ENCODE assay signal across 9 cellular contexts in the genomic region with DNA sequence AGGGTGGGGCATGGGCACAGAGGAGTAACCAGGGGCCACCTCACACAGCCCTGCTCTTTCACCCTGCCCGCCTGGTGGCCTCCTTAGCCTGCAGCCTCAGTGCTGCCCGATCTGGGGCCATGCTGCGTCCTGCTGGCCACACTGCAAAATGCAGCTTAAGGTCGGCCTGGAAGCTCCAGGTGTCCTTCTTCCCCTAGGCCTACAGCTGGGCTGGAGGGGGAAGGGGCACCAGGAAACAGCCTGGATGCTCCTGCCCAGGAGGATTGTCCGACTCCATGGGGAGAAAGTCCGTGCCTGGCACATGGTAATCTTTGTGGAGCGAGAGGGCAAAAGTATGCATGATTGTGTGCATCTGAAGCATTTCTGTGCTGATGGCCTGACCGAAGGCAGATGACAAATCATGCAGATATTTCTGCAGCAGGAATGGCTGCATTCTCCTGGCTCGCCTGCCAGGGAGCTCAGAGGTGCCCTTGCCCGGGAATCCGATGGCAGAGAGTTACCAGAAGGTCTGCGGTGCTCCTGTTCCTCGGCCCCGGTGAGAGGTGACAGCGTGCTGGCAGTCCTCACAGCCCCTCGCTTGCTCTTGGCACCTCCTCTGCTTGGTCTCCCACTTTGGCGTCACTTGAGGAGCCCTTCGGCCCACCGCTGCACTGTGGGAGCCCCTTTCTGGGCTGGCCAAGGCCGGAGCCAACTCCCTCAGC. TPM values are rescaled to one million over a fixed set of nuclear protein-coding genes. Genes with fewer than 3 reads are reported as not detected.
A peak's percentile ranks its signal among the peaks of the same experiment; 100 is the strongest.
DNase-seq lines count a peak whose midpoint lies in the region; ATAC-seq, FAIRE-seq and TF ChIP-seq lines count a peak whose summit lies in the region.
"Had no signal": no experiment of that assay in that cellular context is flagged by ENCODE, and none has a peak within 500 bp of the region (broad histone marks: within the 10 kb centered on the region; RNA-seq: fewer than 3 reads in every experiment).

No MANE protein-coding gene starts in this region.

- H3K27ac ChIP-seq in astrocyte (ENCODE audit: low read depth, low read length), result no peak overlapping the region
- no peak overlapping the region for H3K27ac ChIP-seq in liver (ENCODE audit: low read depth in 1 of 2, low read length in 2 of 2)
- H3K27ac ChIP-seq in kidney (ENCODE audit: low read depth in 2 of 2, low read length in 2 of 2), result no peak overlapping the region
- no peak overlapping the region for H3K27ac ChIP-seq in effector memory CD4-positive, alpha-beta T cell (ENCODE audit: insufficient read depth, low read length, poor library complexity, severe bottlenecking)

- H3K79me2 ChIP-seq in astrocyte (ENCODE audit: insufficient read depth, low read length), result no peaks in the 10 kb centered on the region

- H3K4me3 ChIP-seq in astrocyte (ENCODE audit: insufficient read depth, low read depth, low read length) (no peak overlapping the region), liver (ENCODE audit: low read depth in 1 of 3, low read length in 3 of 3) (no peak overlapping the region), kidney (ENCODE audit: low read length in 2 of 2) (no peak overlapping the region)
- H3K4me3 ChIP-seq in effector memory CD4-positive, alpha-beta T cell (ENCODE audit: insufficient read depth, low read depth, low read length, poor library complexity, severe bottlenecking), result no peak overlapping the region

- WGBS in liver, result 83% methylated on average over 20 of the region's 20 CpGs

- H3K4me2 ChIP-seq in astrocyte (ENCODE audit: low read length), result no peak overlapping the region

- DNase-seq in GM03348 (ENCODE audit: low spot score) (peak; percentile 55), KBM-7 (peak; percentile 24), astrocyte (ENCODE audit: low read depth) (peak; percentile 42), kidney (no peak)
- no peak for DNase-seq in effector memory CD4-positive, alpha-beta T cell
- DNase-seq: activated B cell treated with CpG ODN at 0.5 μM for 24 hours had no signal

- peaks cover 5% of the 10 kb centered on the region for H3K27me3 Mint-ChIP-seq in astrocyte (ENCODE audit: low read depth, unreplicated experiment)

- no peak overlapping the region for H3K27ac Mint-ChIP-seq in astrocyte (ENCODE audit: unreplicated experiment)
- H3K27ac Mint-ChIP-seq: activated B cell treated with CpG ODN at 0.5 μM for 24 hours had no signal

- TF ChIP-seq CTCF in astrocyte (IDR thresholded peaks at IDR 0.05; ENCODE audit: insufficient read depth, low read depth, low read length), result peak; percentile 26
- peak; percentile 13 for TF ChIP-seq CTCF in liver (IDR thresholded peaks at IDR 0.05; ENCODE audit: low read depth, low read length, missing input control)
- TF ChIP-seq CTCF in kidney (IDR thresholded peaks at IDR 0.05; ENCODE audit: borderline replicate concordance, extremely low read depth, insufficient read depth), result no peak

- H3K4me1 ChIP-seq in astrocyte (ENCODE audit: insufficient read depth, low read length) (peaks cover 5% of the 10 kb centered on the region), liver (ENCODE audit: control insufficient read depth in 4 of 4, insufficient read depth in 4 of 4, low read length in 3 of 4) (peaks cover 0 to 9% (median 3%) of the 10 kb centered on the region in 4 donors), kidney (ENCODE audit: control insufficient read depth in 1 of 2, insufficient read depth in 1 of 2, low read depth in 1 of 2, low read length in 2 of 2) (no peaks in the 10 kb centered on the region)
- H3K4me1 ChIP-seq in effector memory CD4-positive, alpha-beta T cell (ENCODE audit: control insufficient read depth, insufficient read depth, low read length, poor library complexity, severe bottlenecking), result peaks cover 2% of the 10 kb centered on the region

- H3K9me3 ChIP-seq in astrocyte (ENCODE audit: insufficient read depth, low read depth, low read length) (no peaks in the 10 kb centered on the region), liver (ENCODE audit: control insufficient read depth in 4 of 4, low read length in 3 of 4) (no peaks in the 10 kb centered on the region), kidney (ENCODE audit: control insufficient read depth in 1 of 2, low read length in 2 of 2) (no peaks in the 10 kb centered on the region)
- no peaks in the 10 kb centered on the region for H3K9me3 ChIP-seq in effector memory CD4-positive, alpha-beta T cell (ENCODE audit: control insufficient read depth, low read length)

- no peaks in the 10 kb centered on the region for H4K20me1 ChIP-seq in astrocyte (ENCODE audit: insufficient read depth, low read length)

- intact Hi-C loops in kidney (cut with DNase I), result no loop called here

- no peak overlapping the region for H2AFZ ChIP-seq in astrocyte (ENCODE audit: low read depth, low read length)

- H3K27me3 ChIP-seq in astrocyte (ENCODE audit: insufficient read depth, low read length) (peaks cover 3% of the 10 kb centered on the region), liver (ENCODE audit: control insufficient read depth in 4 of 4, insufficient read depth in 4 of 4, low read length in 3 of 4) (no peaks in the 10 kb centered on the region)
- no peaks in the 10 kb centered on the region for H3K27me3 ChIP-seq in effector memory CD4-positive, alpha-beta T cell (replicated peaks; ENCODE audit: control insufficient read depth, insufficient read depth, low read length, poor library complexity, severe bottlenecking)

- H3K36me3 ChIP-seq in astrocyte (ENCODE audit: insufficient read depth, low read length) (no peaks in the 10 kb centered on the region), liver (ENCODE audit: control insufficient read depth in 4 of 4, insufficient read depth in 3 of 4, low read depth in 1 of 4, low read length in 3 of 4) (no peaks in the 10 kb centered on the region), kidney (ENCODE audit: control insufficient read depth in 1 of 2, insufficient read depth in 2 of 2, low read length in 2 of 2) (no peaks in the 10 kb centered on the region)
- no peaks in the 10 kb centered on the region for H3K36me3 ChIP-seq in effector memory CD4-positive, alpha-beta T cell (ENCODE audit: control insufficient read depth, insufficient read depth, low read length)

- in situ Hi-C loops in KBM-7 (cut with MboI; ENCODE audit: low pct_unique_long_range_greater_than_20kb, low sequenced_read_pairs), result no loop called here

- H3K36me3 Mint-ChIP-seq in astrocyte (ENCODE audit: low read depth, unreplicated experiment), result no peaks in the 10 kb centered on the region

- no peak overlapping the region for H3K4me3 Mint-ChIP-seq in astrocyte (ENCODE audit: unreplicated experiment)
- H3K4me3 Mint-ChIP-seq: activated B cell treated with CpG ODN at 0.5 μM for 24 hours had no signal

- ATAC-seq in HG03342 (IDR thresholded peaks at IDR 0.05; ENCODE audit: unreplicated experiment) (no peak), HG03196 (IDR thresholded peaks at IDR 0.05; ENCODE audit: unreplicated experiment) (no peak)

- no peak for TF ChIP-seq RAD21 in liver (IDR thresholded peaks at IDR 0.05)

- H3K9ac ChIP-seq in astrocyte (ENCODE audit: low read length) (no peak overlapping the region), liver (ENCODE audit: low read depth in 1 of 2, low read length in 2 of 2) (no peak overlapping the region), kidney (ENCODE audit: low read length in 2 of 2) (no peak overlapping the region)

- peaks cover 11% of the 10 kb centered on the region for H3K4me1 Mint-ChIP-seq in astrocyte (ENCODE audit: low read depth, unreplicated experiment)

- no peak for FAIRE-seq in astrocyte (lab: Jason Lieb, UNC)
- no peak for FAIRE-seq in kidney (lab: Jason Lieb, UNC)

- H3K9me3 Mint-ChIP-seq in astrocyte (ENCODE audit: unreplicated experiment), result peaks cover 3% of the 10 kb centered on the region
- H3K9me3 Mint-ChIP-seq: activated B cell treated with CpG ODN at 0.5 μM for 24 hours had no signal

TF ChIP-seq in liver, 16 proteins besides CTCF, POLR2A, EP300 and RAD21 (continues in another document):
- TF ChIP-seq HNF4G (IDR thresholded peaks at IDR 0.05) (no peak), NR2F2 (IDR thresholded peaks at IDR 0.05) (no peak), JUND (IDR thresholded peaks at IDR 0.05) (no peak), EGR1 (IDR thresholded peaks at IDR 0.05; ENCODE audit: low read depth in 2 of 2) (no peak), TAF1 (conservative IDR thresholded peaks at IDR 0.05) (no peak)
- TF ChIP-seq, protein P1, sequence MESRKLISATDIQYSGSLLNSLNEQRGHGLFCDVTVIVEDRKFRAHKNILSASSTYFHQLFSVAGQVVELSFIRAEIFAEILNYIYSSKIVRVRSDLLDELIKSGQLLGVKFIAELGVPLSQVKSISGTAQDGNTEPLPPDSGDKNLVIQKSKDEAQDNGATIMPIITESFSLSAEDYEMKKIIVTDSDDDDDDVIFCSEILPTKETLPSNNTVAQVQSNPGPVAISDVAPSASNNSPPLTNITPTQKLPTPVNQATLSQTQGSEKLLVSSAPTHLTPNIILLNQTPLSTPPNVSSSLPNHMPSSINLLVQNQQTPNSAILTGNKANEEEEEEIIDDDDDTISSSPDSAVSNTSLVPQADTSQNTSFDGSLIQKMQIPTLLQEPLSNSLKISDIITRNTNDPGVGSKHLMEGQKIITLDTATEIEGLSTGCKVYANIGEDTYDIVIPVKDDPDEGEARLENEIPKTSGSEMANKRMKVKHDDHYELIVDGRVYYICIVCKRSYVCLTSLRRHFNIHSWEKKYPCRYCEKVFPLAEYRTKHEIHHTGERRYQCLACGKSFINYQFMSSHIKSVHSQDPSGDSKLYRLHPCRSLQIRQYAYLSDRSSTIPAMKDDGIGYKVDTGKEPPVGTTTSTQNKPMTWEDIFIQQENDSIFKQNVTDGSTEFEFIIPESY (IDR thresholded peaks at IDR 0.05), result no peak

RNA-seq across cellular contexts. Expression of gene ALPP, which starts 12.8 kb away (rescaled TPM):
- total RNA-seq in astrocyte (0.32 TPM in 1 of 2 replicates, not detected in the other), liver (not detected), kidney (not detected)
- polyA plus RNA-seq in liver (not detected), kidney (ENCODE audit: insufficient read depth, low read depth, low replicate concordance) (not detected)

RNA-seq across cellular contexts. Expression of gene ALPG, which starts 40.9 kb away (rescaled TPM):
- total RNA-seq in astrocyte (0.19 and 0.27 TPM in 2 replicates), liver (not detected), kidney (not detected)
- polyA plus RNA-seq in liver (not detected), kidney (ENCODE audit: insufficient read depth, low read depth, low replicate concordance) (not detected)
- total RNA-seq: activated B cell treated with CpG ODN at 0.5 μM for 24 hours had no signal

Comparison
In these comparisons a context has a peak if more than half of its experiments do, and no peak if none do; other contexts are left out.
1. DNase-seq: peak in GM03348 (single experiment), KBM-7 (single experiment) and astrocyte (single experiment); none in kidney (single experiment) and effector memory CD4-positive, alpha-beta T cell (0 of 3).